In genomic region chr3:52934626-52935530, GRCh38 we compare ENCODE assay signal across 9 cellular contexts. TPM values are rescaled to one million over a fixed set of nuclear protein-coding genes. Genes with fewer than 3 reads are reported as not detected.
DNase-seq lines count a peak whose midpoint lies in the region; ATAC-seq and TF ChIP-seq lines count a peak whose summit lies in the region.
"Had no signal": no experiment of that assay in that cellular context is flagged by ENCODE, and none has a peak within 500 bp of the region (broad histone marks: within the 10 kb centered on the region; RNA-seq: fewer than 3 reads in every experiment).

No MANE protein-coding gene starts in this region.

- no peak overlapping the region for H3K27ac ChIP-seq in SJCRH30
- H3K27ac ChIP-seq: BLaER1 treated with 17β-estradiol and CSF1 and Interleukin-3, amounts not matched to agents 10 nM and 100 nM had no signal

- H3K4me1 Mint-ChIP-seq in activated naive CD8-positive, alpha-beta T cell (ENCODE audit: low read depth), result peaks cover 6% of the 10 kb centered on the region
- peaks cover 1% of the 10 kb centered on the region for H3K4me1 Mint-ChIP-seq in progenitor cell of endocrine pancreas (ENCODE audit: low read depth)

- H3K36me3 Mint-ChIP-seq in activated naive CD8-positive, alpha-beta T cell, result peaks cover 3% of the 10 kb centered on the region
- peaks cover 4% of the 10 kb centered on the region for H3K36me3 Mint-ChIP-seq in progenitor cell of endocrine pancreas (ENCODE audit: insufficient read depth)

- intact Hi-C loops in head of caudate nucleus (cut with DNase I), result no loop called here

- H3K4me3 ChIP-seq in SJCRH30, result no peak overlapping the region
- H3K4me3 ChIP-seq: BLaER1 treated with 17β-estradiol and CSF1 and Interleukin-3, amounts not matched to agents 10 nM and 100 nM had no signal

- H3K27me3 ChIP-seq in SJCRH30, result no peaks in the 10 kb centered on the region
- H3K27me3 ChIP-seq: BLaER1 treated with 17β-estradiol and CSF1 and Interleukin-3, amounts not matched to agents 10 nM and 100 nM had no signal

- H3K4me3 Mint-ChIP-seq in activated naive CD8-positive, alpha-beta T cell, result no peak overlapping the region
- no peak overlapping the region for H3K4me3 Mint-ChIP-seq in progenitor cell of endocrine pancreas (ENCODE audit: low read depth)

- H3K27me3 Mint-ChIP-seq in activated naive CD8-positive, alpha-beta T cell, result no peaks in the 10 kb centered on the region
- no peaks in the 10 kb centered on the region for H3K27me3 Mint-ChIP-seq in progenitor cell of endocrine pancreas

- no peaks in the 10 kb centered on the region for H3K36me3 ChIP-seq in SJCRH30

- no peaks in the 10 kb centered on the region for H3K4me1 ChIP-seq in SJCRH30

- peak overlapping the region; percentile 47 for H3K27ac Mint-ChIP-seq in activated naive CD8-positive, alpha-beta T cell
- no peak overlapping the region for H3K27ac Mint-ChIP-seq in progenitor cell of endocrine pancreas

- TF ChIP-seq CTCF in progenitor cell of endocrine pancreas (IDR thresholded peaks at IDR 0.05; ENCODE audit: unreplicated experiment), result peak; percentile 69

- no peaks in the 10 kb centered on the region for H3K9me3 ChIP-seq in SJCRH30 (replicated peaks)
- H3K9me3 ChIP-seq: BLaER1 treated with 17β-estradiol and CSF1 and Interleukin-3, amounts not matched to agents 10 nM and 100 nM had no signal

- no peaks in the 10 kb centered on the region for H3K9me3 Mint-ChIP-seq in activated naive CD8-positive, alpha-beta T cell (ENCODE audit: low read depth)
- H3K9me3 Mint-ChIP-seq in progenitor cell of endocrine pancreas (ENCODE audit: low read depth), result no peaks in the 10 kb centered on the region

- DNase-seq in NCI-H1092 treated with DMSO at 0.1 percent for 48 hours (lab: John Stamatoyannopoulos, UW) (peak; percentile 25), NCI-H1092 (lab: John Stamatoyannopoulos, UW) (no peak), HT1080 (ENCODE audit: low read depth) (peak; percentile 46), SJCRH30 (peak; percentile 24 to 47), head of caudate nucleus (peak in 39 of 42 donors; percentile 17 to 82 (median 58)), progenitor cell of endocrine pancreas (ENCODE audit: low spot score, unreplicated experiment) (no peak)

- no peak for ATAC-seq in GM18519 (IDR thresholded peaks at IDR 0.05; ENCODE audit: low FRiP score, unreplicated experiment)

RNA-seq across cellular contexts. Expression of gene STIMATE, which starts 37.5 kb away (rescaled TPM):
- 18.1 and 18.7 TPM in 2 replicates for total RNA-seq in HT1080 (2014; rRNA removed; shearing (Covaris generic))
- 9.2 and 10.5 TPM in 2 replicates for polyA plus RNA-seq in HT1080 (2015; cell fraction: cytosol; rRNA removed)
- polyA plus RNA-seq in HT1080 (2015; cell fraction: nucleus; rRNA removed), result 7.2 and 15.2 TPM in 2 replicates
- total RNA-seq in SJCRH30 (2014; rRNA removed; shearing (Covaris generic)), result 12.1 and 14.7 TPM in 2 replicates
- 17.4 and 18.4 TPM in 2 replicates for total RNA-seq in progenitor cell of endocrine pancreas

Comparison
In these comparisons a context has a peak if more than half of its experiments do, and no peak if none do; other contexts are left out.
1. DNase-seq: peak in NCI-H1092 treated with DMSO at 0.1 percent for 48 hours (single experiment), HT1080 (single experiment), SJCRH30 (2 of 2) and head of caudate nucleus (39 of 42); none in NCI-H1092 (single experiment) and progenitor cell of endocrine pancreas (single experiment).